Comparison of ENCODE assay signal across 28 cellular contexts in genomic region chr20:38018385-38018784, GRCh38.
"Had no signal": no experiment of that assay in that cellular context is flagged by ENCODE, and none has a peak within 500 bp of the region (broad histone marks: within the 10 kb centered on the region; RNA-seq: fewer than 3 reads in every experiment).

No MANE protein-coding gene starts in this region.

- DNase-seq: colonic mucosa; cortex of kidney; dermis blood vessel endothelial cell; dorsolateral prefrontal cortex; effector CD4-positive, alpha-beta T cell; effector CD8-positive, alpha-beta T cell; effector memory CD4-positive, alpha-beta T cell; effector memory CD8-positive, alpha-beta T cell; endodermal cell; esophagus squamous epithelium; foreskin fibroblast; foreskin keratinocyte; foreskin melanocyte; gastrocnemius medialis; glutamatergic neuron; head of caudate nucleus; heart left ventricle; heart right ventricle had no signal

- H3K27ac ChIP-seq: colonic mucosa, coronary artery, dorsolateral prefrontal cortex, epithelial cell of prostate, esophagus muscularis mucosa, esophagus squamous epithelium, foreskin keratinocyte, gastrocnemius medialis, gastroesophageal sphincter, heart left ventricle, heart right ventricle, hepatocyte had no signal

- H3K4me3 Mint-ChIP-seq: dendritic cell treated with granulocyte-macrophage colony-stimulating factor and Interleukin-4, amounts not matched to agents 40 ng/mL and 50 ng/mL, for 4 days; effector memory CD8-positive, alpha-beta T cell; endodermal cell had no signal

- H3K9me3 ChIP-seq: colonic mucosa, gastrocnemius medialis had no signal

- H3K4me3 ChIP-seq: colonic mucosa, coronary artery, dorsolateral prefrontal cortex, esophagus muscularis mucosa, esophagus squamous epithelium, gastrocnemius medialis, gastroesophageal sphincter, heart left ventricle, heart right ventricle, hepatocyte had no signal

- H3K27ac Mint-ChIP-seq: dendritic cell treated with granulocyte-macrophage colony-stimulating factor and Interleukin-4, amounts not matched to agents 40 ng/mL and 50 ng/mL, for 4 days; effector memory CD8-positive, alpha-beta T cell; endodermal cell had no signal

- H3K4me2 ChIP-seq: hepatocyte had no signal

- H3K4me1 ChIP-seq: colonic mucosa, esophagus squamous epithelium, foreskin keratinocyte had no signal

- FAIRE-seq: colon, endometrium, endothelial cell of umbilical vein, frontal cortex had no signal

- H3K27me3 Mint-ChIP-seq: dendritic cell treated with granulocyte-macrophage colony-stimulating factor and Interleukin-4, amounts not matched to agents 40 ng/mL and 50 ng/mL, for 4 days; effector memory CD8-positive, alpha-beta T cell had no signal

- H3K27me3 ChIP-seq: colonic mucosa, dorsolateral prefrontal cortex, esophagus muscularis mucosa, esophagus squamous epithelium, foreskin keratinocyte, gastrocnemius medialis, gastroesophageal sphincter, heart left ventricle, heart right ventricle, hepatocyte had no signal
